Comparison of ENCODE assay signal across 20 cellular contexts in the genomic region with DNA sequence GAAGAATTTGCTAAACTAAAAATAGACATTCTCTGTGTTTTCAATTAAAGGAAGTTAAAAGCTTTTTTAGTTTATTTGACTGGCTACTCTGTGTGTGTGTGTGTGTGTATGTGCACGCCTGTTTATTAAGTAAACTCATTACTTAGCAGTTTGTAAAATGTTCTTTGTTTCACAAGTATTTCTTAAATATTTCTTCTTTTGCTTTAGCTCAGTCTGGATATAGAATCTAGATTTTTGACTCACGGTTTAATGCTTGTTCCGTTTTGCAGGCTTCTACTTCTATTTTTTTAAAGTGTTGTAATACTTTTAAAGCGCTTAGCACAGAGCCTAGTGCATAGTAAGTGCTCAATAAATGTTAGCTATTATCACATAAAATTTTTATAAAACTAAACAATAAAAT.
"Had no signal": no experiment of that assay in that cellular context is flagged by ENCODE, and none has a peak within 500 bp of the region (broad histone marks: within the 10 kb centered on the region; RNA-seq: fewer than 3 reads in every experiment).

No MANE protein-coding gene starts in this region.

- DNase-seq: activated B cell treated with CpG ODN at 0.5 μM for 24 hours; activated CD4-positive, alpha-beta T cell treated with anti-CD3 and anti-CD28 coated beads, Interleukin-2, amount 50 U/mL, for 1 hour; activated CD8-positive, alpha-beta T cell treated with anti-CD3 and anti-CD28 coated beads for 36 hours; activated T-cell treated with anti-CD3 and anti-CD28 coated beads, Interleukin-2, amount 50 U/mL, for 4 hours; anterior cingulate cortex; dermis blood vessel endothelial cell; effector CD4-positive, alpha-beta T cell; foreskin keratinocyte; islet precursor cell; left ventricle myocardium inferior; mesendoderm; posterior cingulate gyrus; right cardiac atrium; stimulated activated CD4-positive, alpha-beta T cell treated with anti-CD3 and anti-CD28 coated beads, Interleukin-2, amount 100 ng/mL, for 48 hours; stimulated activated naive CD4-positive, alpha-beta T cell treated with Interleukin-2 at 50 U/mL for 16 hours had no signal

- H3K4me1 ChIP-seq: esophagus muscularis mucosa, foreskin keratinocyte had no signal

- H3K27me3 ChIP-seq: esophagus muscularis mucosa, foreskin keratinocyte, tibial nerve had no signal

- H3K36me3 ChIP-seq: left ventricle myocardium inferior, tibial nerve had no signal

- H3K27ac ChIP-seq: esophagus muscularis mucosa, foreskin keratinocyte, left ventricle myocardium inferior, tibial nerve had no signal

- ATAC-seq: activated CD8-positive, alpha-beta T cell treated with anti-CD3 and anti-CD28 coated beads for 36 hours; activated T-cell treated with anti-CD3 and anti-CD28 coated beads, Interleukin-2, amount 50 U/mL, for 4 hours; activated T-helper 17 cell treated with anti-CD3 and anti-CD28 coated beads, Interleukin-2, amount 50 U/mL, for 72 hours; foreskin keratinocyte; natural killer cell treated with Interleukin-12 subunit alpha and Interleukin-12 subunit beta and Interleukin-15 and Interleukin-18, amount 100 ng/mL, for 72 hours; right cardiac atrium had no signal

- H3K9me3 ChIP-seq: esophagus muscularis mucosa, left ventricle myocardium inferior, tibial nerve had no signal

- H3K4me3 ChIP-seq: esophagus muscularis mucosa, left ventricle myocardium inferior, lung, tibial nerve had no signal
